16 cellular contexts compared by ENCODE assay signal in genomic region chr1:230781596-230781995, GRCh38. TPM values are rescaled to one million over a fixed set of nuclear protein-coding genes. Genes with fewer than 3 reads are reported as not detected.
DNase-seq lines count a peak whose midpoint lies in the region; ATAC-seq and TF ChIP-seq lines count a peak whose summit lies in the region.
"Had no signal": no experiment of that assay in that cellular context is flagged by ENCODE, and none has a peak within 500 bp of the region (broad histone marks: within the 10 kb centered on the region; RNA-seq: fewer than 3 reads in every experiment).

No MANE protein-coding gene starts in this region.

- H3K27me3 ChIP-seq in suprapubic skin, result peaks cover 16% of the 10 kb centered on the region

- TF ChIP-seq POLR2A in suprapubic skin (IDR thresholded peaks at IDR 0.05), result no peak

- no peak for TF ChIP-seq EP300 in suprapubic skin (IDR thresholded peaks at IDR 0.05)

- H3K4me3 ChIP-seq in choroid plexus epithelial cell (ENCODE audit: low read depth, low read length) (no peak overlapping the region), suprapubic skin (no peak overlapping the region)
- H3K4me3 ChIP-seq: left ventricle myocardium inferior, neural progenitor cell had no signal

- 71% methylated on average over 3 of the region's 3 CpGs for WGBS in suprapubic skin

- no peaks in the 10 kb centered on the region for H3K36me3 ChIP-seq in suprapubic skin
- H3K36me3 ChIP-seq: left ventricle myocardium inferior, neural progenitor cell had no signal

- TF ChIP-seq CTCF in GM13977 (IDR thresholded peaks at IDR 0.05; ENCODE audit: extremely low read depth, insufficient read depth, missing control alignments) (no peak), choroid plexus epithelial cell (conservative IDR thresholded peaks at IDR 0.05; ENCODE audit: low read depth, low read length) (no peak), suprapubic skin (IDR thresholded peaks at IDR 0.05) (no peak)

- ATAC-seq in GM19043 (IDR thresholded peaks at IDR 0.05; ENCODE audit: low read depth, unreplicated experiment), result peak; percentile 90
- peak; percentile 55 for ATAC-seq in HG03103 (IDR thresholded peaks at IDR 0.05; ENCODE audit: low read depth, unreplicated experiment)

- no peak overlapping the region for H3K27ac ChIP-seq in suprapubic skin
- H3K27ac ChIP-seq: left ventricle myocardium inferior, neural progenitor cell had no signal

- H3K9me3 ChIP-seq in suprapubic skin, result no peaks in the 10 kb centered on the region
- H3K9me3 ChIP-seq: left ventricle myocardium inferior had no signal

- in situ Hi-C loops in GM13977 (cut with MboI; ENCODE audit: low pct_unique_long_range_greater_than_20kb, low sequenced_read_pairs, unreplicated experiment), result no loop called here
- in situ Hi-C loops in ACHN (cut with HindIII; ENCODE audit: low pct_ligation_motif_present, low pct_unique_long_range_greater_than_20kb, low sequenced_read_pairs), result no loop called here

- DNase-seq in GM13977 (ENCODE audit: low spot score) (peak; percentile 67), choroid plexus epithelial cell (ENCODE audit: low read depth) (peak; percentile 22), suprapubic skin (ENCODE audit: low spot score in 2 of 2) (no peak), T-helper 1 cell (no peak), ACHN (no peak), activated gamma-delta T cell (lab: John Stamatoyannopoulos, UW) (no peak)
- DNase-seq: activated CD4-positive, alpha-beta memory T cell treated with anti-CD3 and anti-CD28 coated beads, Interleukin-2, amount 10 ng/mL, durations not matched to agents 7 days and 5 days; C1 segment of cervical spinal cord; central memory CD4-positive, alpha-beta T cell; left ventricle myocardium inferior; RPMI8226; T-helper 2 cell had no signal

- H3K4me1 ChIP-seq in suprapubic skin, result no peaks in the 10 kb centered on the region
- H3K4me1 ChIP-seq: left ventricle myocardium inferior had no signal

RNA-seq across cellular contexts. Expression of gene CAPN9, which starts 34.4 kb away (rescaled TPM):
- total RNA-seq in suprapubic skin, result 1 to 10 TPM in 1 of 4 donors, under 1 TPM in 1, not detected in 2; 0.48 to 4.2 TPM
- total RNA-seq: activated CD4-positive, alpha-beta memory T cell treated with anti-CD3 and anti-CD28 coated beads, Interleukin-2, amount 10 ng/mL, durations not matched to agents 7 days and 5 days; epithelial cell of proximal tubule had no signal

Comparison
In these comparisons a context has a peak if more than half of its experiments do, and no peak if none do; other contexts are left out.
1. DNase-seq: peak in GM13977 (single experiment) and choroid plexus epithelial cell (single experiment); none in suprapubic skin (0 of 2), T-helper 1 cell (0 of 5), ACHN (single experiment) and activated gamma-delta T cell (single experiment).